In genomic region chr13:99484405-99484981, GRCh38 we compare ENCODE assay signal across 12 cellular contexts. TPM values are rescaled to one million over a fixed set of nuclear protein-coding genes. Genes with fewer than 3 reads are reported as not detected.
DNase-seq lines count a peak whose midpoint lies in the region; ATAC-seq and TF ChIP-seq lines count a peak whose summit lies in the region.
"Had no signal": no experiment of that assay in that cellular context is flagged by ENCODE, and none has a peak within 500 bp of the region (broad histone marks: within the 10 kb centered on the region; RNA-seq: fewer than 3 reads in every experiment).

No MANE protein-coding gene starts in this region.

- peaks cover 13% of the 10 kb centered on the region for H3K4me1 ChIP-seq in CD4-positive, alpha-beta memory T cell (ENCODE audit: insufficient read depth, low read length)
- H3K4me1 ChIP-seq in left lung, result peaks cover 0 to 21% of the 10 kb centered on the region in 2 donors

- DNase-seq in CD4-positive, alpha-beta memory T cell, result peak in 4 of 5 donors; percentile 20 to 39 (median 30)
- peak; percentile 60 for DNase-seq in Jurkat, Clone E6-1 (ENCODE audit: low read depth, low spot score)
- DNase-seq in activated CD8-positive, alpha-beta T cell treated with anti-CD3 and anti-CD28 coated beads, Interleukin-2, amount 10 ng/mL, durations not matched to agents 7 days and 5 days, result peak; percentile 63
- no peak for DNase-seq in left lung
- DNase-seq in amygdala (lab: John Stamatoyannopoulos, UW), result no peak
- DNase-seq in left ventricle myocardium superior, result no peak
- no peak for DNase-seq in omental fat pad (ENCODE audit: low spot score)
- DNase-seq in UCSD-AML1 (lab: John Stamatoyannopoulos, UW; ENCODE audit: unreplicated experiment), result no peak
- DNase-seq: activated CD4-positive, alpha-beta T cell treated with anti-CD3 and anti-CD28 coated beads for 36 hours; EL; left colon; MM.1S had no signal

- intact Hi-C loops in CD4-positive, alpha-beta memory T cell (cut with micrococcal nuclease), result loop anchor here (2.0 kb wide), 1 partner anchor 16 kb away; the partner anchor contains the start of gene TM9SF2
- intact Hi-C loops in left lung (cut with DNase I) (no loop called here), left ventricle myocardium superior (cut with micrococcal nuclease) (no loop called here)

- H3K4me3 Mint-ChIP-seq in CD4-positive, alpha-beta memory T cell, result peak overlapping the region in 4 of 8 donors; percentile 10 to 44 (median 30)
- H3K4me3 Mint-ChIP-seq in activated CD8-positive, alpha-beta T cell treated with anti-CD3 and anti-CD28 coated beads, Interleukin-2, amount 10 ng/mL, durations not matched to agents 7 days and 5 days, result peak overlapping the region; percentile 32
- H3K4me3 Mint-ChIP-seq: activated CD4-positive, alpha-beta T cell treated with anti-CD3 and anti-CD28 coated beads for 36 hours had no signal

- H3K27me3 Mint-ChIP-seq in CD4-positive, alpha-beta memory T cell, result no peaks in the 10 kb centered on the region
- no peaks in the 10 kb centered on the region for H3K27me3 Mint-ChIP-seq in activated CD8-positive, alpha-beta T cell treated with anti-CD3 and anti-CD28 coated beads, Interleukin-2, amount 10 ng/mL, durations not matched to agents 7 days and 5 days (ENCODE audit: low read depth)
- H3K27me3 Mint-ChIP-seq: activated CD4-positive, alpha-beta T cell treated with anti-CD3 and anti-CD28 coated beads for 36 hours had no signal

- peaks cover 8 to 18% (median 13%) of the 10 kb centered on the region in 4 donors for H3K4me1 Mint-ChIP-seq in CD4-positive, alpha-beta memory T cell
- peaks cover 40% of the 10 kb centered on the region for H3K4me1 Mint-ChIP-seq in activated CD8-positive, alpha-beta T cell treated with anti-CD3 and anti-CD28 coated beads, Interleukin-2, amount 10 ng/mL, durations not matched to agents 7 days and 5 days (ENCODE audit: low read depth)

- TF ChIP-seq CTCF in left lung (IDR thresholded peaks at IDR 0.05), result no peak
- TF ChIP-seq CTCF in omental fat pad (IDR thresholded peaks at IDR 0.05), result no peak

- POLR2A ChIA-PET in CD4-positive, alpha-beta memory T cell (lab: Charles Lee; ENCODE audit: partially characterized antibody), result interaction anchor here (0.8 to 1.1 kb wide), 4 partner anchors 11 to 17 kb away, joined by 3 to 5 read pairs (median 3); partner anchors contain the start of gene TM9SF2
- POLR2A ChIA-PET in activated CD8-positive, alpha-beta T cell treated with anti-CD3 and anti-CD28 coated beads, Interleukin-2, amount 10 ng/mL, durations not matched to agents 7 days and 5 days (lab: Charles Lee), result interaction anchor here (1.0 to 1.3 kb wide), 3 partner anchors 12 to 19 kb away, joined by 3 read pairs; partner anchors contain the start of gene TM9SF2

- H3K36me3 ChIP-seq in CD4-positive, alpha-beta memory T cell (ENCODE audit: insufficient read depth, low read length), result no peaks in the 10 kb centered on the region
- H3K36me3 ChIP-seq in left lung, result no peaks in the 10 kb centered on the region

- no peak overlapping the region for H3K4me3 ChIP-seq in CD4-positive, alpha-beta memory T cell (ENCODE audit: low read length in 2 of 2)
- no peak overlapping the region for H3K4me3 ChIP-seq in Jurkat, Clone E6-1 (ENCODE audit: low read length)
- H3K4me3 ChIP-seq in left lung, result no peak overlapping the region

- no peak overlapping the region for H3K27ac ChIP-seq in CD4-positive, alpha-beta memory T cell (ENCODE audit: low read depth, low read length)
- peak overlapping the region in 1 of 2 donors; percentile 71 for H3K27ac ChIP-seq in left lung

- CTCF ChIA-PET in CD4-positive, alpha-beta memory T cell (lab: Charles Lee; ENCODE audit: partially characterized antibody), result interaction anchor here (0.8 to 1.3 kb wide), 6 partner anchors 12 to 307 kb away, joined by 3 to 5 read pairs (median 3); no protein-coding TSS in a partner anchor
- CTCF ChIA-PET in activated CD8-positive, alpha-beta T cell treated with anti-CD3 and anti-CD28 coated beads, Interleukin-2, amount 10 ng/mL, durations not matched to agents 7 days and 5 days (lab: Charles Lee), result interaction anchor here (0.6 to 2.0 kb wide), 4 partner anchors 11 to 65 kb away, joined by 3 to 9 read pairs (median 5); no protein-coding TSS in a partner anchor

- peaks cover 0 to 11% (median 3%) of the 10 kb centered on the region in 8 donors for H3K9me3 Mint-ChIP-seq in CD4-positive, alpha-beta memory T cell
- peaks cover 14% of the 10 kb centered on the region for H3K9me3 Mint-ChIP-seq in activated CD8-positive, alpha-beta T cell treated with anti-CD3 and anti-CD28 coated beads, Interleukin-2, amount 10 ng/mL, durations not matched to agents 7 days and 5 days (ENCODE audit: insufficient read depth)

- peaks cover 0 to 3% of the 10 kb centered on the region in 2 donors for H3K9me3 ChIP-seq in CD4-positive, alpha-beta memory T cell (ENCODE audit: control insufficient read depth in 1 of 2, low read length in 2 of 2)
- no peaks in the 10 kb centered on the region for H3K9me3 ChIP-seq in left lung

- peak overlapping the region; percentile 25 to 77 (median 55) for H3K27ac Mint-ChIP-seq in CD4-positive, alpha-beta memory T cell
- H3K27ac Mint-ChIP-seq in activated CD8-positive, alpha-beta T cell treated with anti-CD3 and anti-CD28 coated beads, Interleukin-2, amount 10 ng/mL, durations not matched to agents 7 days and 5 days, result peak overlapping the region; percentile 10
- H3K27ac Mint-ChIP-seq: activated CD4-positive, alpha-beta T cell treated with anti-CD3 and anti-CD28 coated beads for 36 hours had no signal

- ATAC-seq in activated CD8-positive, alpha-beta T cell treated with anti-CD3 and anti-CD28 coated beads, Interleukin-2, amount 10 ng/mL, durations not matched to agents 7 days and 5 days, result peak; percentile 95
- peak; percentile 36 for ATAC-seq in left lung
- no peak for ATAC-seq in left ventricle myocardium superior
- no peak for ATAC-seq in omental fat pad (ENCODE audit: low FRiP score)
- ATAC-seq: activated CD4-positive, alpha-beta T cell treated with anti-CD3 and anti-CD28 coated beads for 36 hours; left colon had no signal

- peaks cover 16 to 20% of the 10 kb centered on the region in 2 donors for H3K36me3 Mint-ChIP-seq in CD4-positive, alpha-beta memory T cell
- peaks cover 18% of the 10 kb centered on the region for H3K36me3 Mint-ChIP-seq in activated CD8-positive, alpha-beta T cell treated with anti-CD3 and anti-CD28 coated beads, Interleukin-2, amount 10 ng/mL, durations not matched to agents 7 days and 5 days (ENCODE audit: low read depth)

- H3K27me3 ChIP-seq in CD4-positive, alpha-beta memory T cell (ENCODE audit: insufficient read depth, low read length), result no peaks in the 10 kb centered on the region
- H3K27me3 ChIP-seq in left lung, result no peaks in the 10 kb centered on the region

RNA-seq across cellular contexts. Expression of gene TM9SF2, which starts 16.8 kb away (rescaled TPM):
- 10 to 100 TPM; 60.0 to 64.2 TPM for total RNA-seq in CD4-positive, alpha-beta memory T cell
- 100 to 1,000 TPM; 102 to 126 TPM for polyA plus RNA-seq in CD4-positive, alpha-beta memory T cell
- 50.0 TPM for polyA plus RNA-seq in Jurkat, Clone E6-1 (2012; ENCODE audit: insufficient read depth, insufficient read length)
- total RNA-seq in activated CD8-positive, alpha-beta T cell treated with anti-CD3 and anti-CD28 coated beads, Interleukin-2, amount 10 ng/mL, durations not matched to agents 7 days and 5 days, result 10 to 100 TPM; 64.4 to 64.5 TPM
- total RNA-seq in left lung, result 100 to 1,000 TPM; 150 to 155 TPM
- 59.9 TPM for total RNA-seq in left ventricle myocardium superior
- total RNA-seq in omental fat pad, result 10 to 100 TPM; 72.1 to 92.0 (median 88.4) TPM

Comparison
In these comparisons a context has a peak if more than half of its experiments do, and no peak if none do; other contexts are left out.
1. DNase-seq: peak in CD4-positive, alpha-beta memory T cell (4 of 5), Jurkat, Clone E6-1 (single experiment) and activated CD8-positive, alpha-beta T cell treated with anti-CD3 and anti-CD28 coated beads, Interleukin-2, amount 10 ng/mL, durations not matched to agents 7 days and 5 days (single experiment); none in left lung (0 of 2), amygdala (0 of 56), left ventricle myocardium superior (single experiment), omental fat pad (single experiment) and UCSD-AML1 (single experiment).
2. ATAC-seq: peak in activated CD8-positive, alpha-beta T cell treated with anti-CD3 and anti-CD28 coated beads, Interleukin-2, amount 10 ng/mL, durations not matched to agents 7 days and 5 days (single experiment) and left lung (single experiment); none in left ventricle myocardium superior (single experiment) and omental fat pad (single experiment).